Comparison of ENCODE assay signal across 8 cellular contexts in the genomic region with DNA sequence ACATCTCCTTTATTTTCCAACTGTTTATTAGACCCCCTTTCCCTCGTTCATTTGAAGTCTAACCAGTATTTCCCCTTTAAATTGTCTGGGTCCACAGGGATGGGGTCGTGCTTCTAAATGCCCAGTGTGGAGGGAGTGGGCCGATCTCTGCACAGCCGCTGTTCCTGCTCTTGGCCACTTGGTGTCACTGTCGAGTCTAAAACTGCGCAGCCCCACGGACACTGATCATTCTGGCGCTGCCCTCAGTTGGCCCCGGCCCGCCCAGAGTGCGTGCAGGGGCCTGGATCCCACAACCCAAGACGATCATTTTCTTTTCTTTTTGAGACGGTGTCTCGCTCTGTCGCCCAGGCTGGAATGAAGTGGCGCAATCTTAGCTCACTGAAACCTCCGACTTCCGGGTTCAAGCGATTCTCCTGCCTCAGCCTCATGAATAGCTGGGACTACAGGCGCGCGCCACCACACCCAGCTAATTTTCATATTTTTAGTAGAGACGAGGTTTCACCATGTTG.
DNase-seq lines count a peak whose midpoint lies in the region; ATAC-seq lines count a peak whose summit lies in the region.

No MANE protein-coding gene starts in this region.

- H3K27ac ChIP-seq in duodenal mucosa (ENCODE audit: low read depth, low read length) = no peak overlapping the region

- peak overlapping the region; percentile 42 to 53 for H3K4me3 ChIP-seq in duodenal mucosa (ENCODE audit: low read depth in 1 of 2, low read length in 2 of 2)

- H3K9me3 ChIP-seq in duodenal mucosa (ENCODE audit: control insufficient read depth in 1 of 2, low read length in 2 of 2) = no peaks in the 10 kb centered on the region

- H3K27me3 ChIP-seq in duodenal mucosa (ENCODE audit: control insufficient read depth in 1 of 2, insufficient read depth in 2 of 2, low read length in 2 of 2) = no peaks in the 10 kb centered on the region

- DNase-seq in GM04504 (ENCODE audit: low read depth) = peak; percentile 23
- DNase-seq in NCI-H526 treated with DMSO at 0.1 percent for 48 hours (lab: John Stamatoyannopoulos, UW) = peak; percentile 66
- peak; percentile 62 to 70 for DNase-seq in activated CD4-positive, alpha-beta T cell treated with anti-CD3 and anti-CD28 coated beads, Interleukin-2, amount 50 U/mL, for 48 hours
- DNase-seq in medulla oblongata (ENCODE audit: extremely low spot score) = peak; percentile 73
- peak; percentile 19 to 24 for DNase-seq in stimulated activated CD8-positive, alpha-beta memory T cell treated with anti-CD3 and anti-CD28 coated beads, Interleukin-15, amount 100 ng/mL, for 4 hours (ENCODE audit: low read depth in 2 of 2)

- no peak overlapping the region for H3K9ac ChIP-seq in duodenal mucosa (ENCODE audit: low read depth in 1 of 2, low read length in 2 of 2)

- ATAC-seq in HG03039 (IDR thresholded peaks at IDR 0.05; ENCODE audit: unreplicated experiment) = peak; percentile 53
- ATAC-seq in HG02588 (IDR thresholded peaks at IDR 0.05; ENCODE audit: unreplicated experiment) = no peak

- H3K36me3 ChIP-seq in duodenal mucosa (ENCODE audit: control insufficient read depth in 1 of 2, insufficient read depth in 2 of 2, low read length in 2 of 2) = no peaks in the 10 kb centered on the region

- H3K4me1 ChIP-seq in duodenal mucosa (ENCODE audit: control insufficient read depth in 1 of 2, insufficient read depth in 2 of 2, low read length in 2 of 2) = peaks cover 0 to 5% of the 10 kb centered on the region in 2 donors

Comparison
In these comparisons a context has a peak if more than half of its experiments do, and no peak if none do; other contexts are left out.
1. DNase-seq: peak in every context shown above with its lines; median percentile 73 in medulla oblongata; 66 in NCI-H526 treated with DMSO at 0.1 percent for 48 hours; 66 in activated CD4-positive, alpha-beta T cell treated with anti-CD3 and anti-CD28 coated beads, Interleukin-2, amount 50 U/mL, for 48 hours; 23 in GM04504; 22 in stimulated activated CD8-positive, alpha-beta memory T cell treated with anti-CD3 and anti-CD28 coated beads, Interleukin-15, amount 100 ng/mL, for 4 hours.